Comparison of ENCODE assay signal across 8 cellular contexts in genomic region chr18:75070625-75071483, GRCh38.
A peak's percentile ranks its signal among the peaks of the same experiment; 100 is the strongest.
DNase-seq lines count a peak whose midpoint lies in the region; ATAC-seq and FAIRE-seq lines count a peak whose summit lies in the region.

No MANE protein-coding gene starts in this region.

- FAIRE-seq in GM18507 (lab: Jason Lieb, UNC) = peak; percentile 91

- no peaks in the 10 kb centered on the region for H3K9me3 ChIP-seq in mononuclear cell (ENCODE audit: low read depth, low read length)

- DNase-seq in GM18507 (ENCODE audit: extremely low spot score, insufficient read length, low read depth) (peak; percentile 36), NCI-H2107 (lab: John Stamatoyannopoulos, UW) (peak; percentile 70), dedifferentiated amniotic fluid mesenchymal stem cell (ENCODE audit: extremely low spot score) (peak; percentile 57), superior temporal gyrus (ENCODE audit: extremely low spot score) (no peak)
- peak; percentile 29 to 44 for DNase-seq in activated CD4-positive, alpha-beta T cell treated with anti-CD3 and anti-CD28 coated beads for 24 hours (ENCODE audit: low read depth in 2 of 2)
- DNase-seq in stimulated activated CD8-positive, alpha-beta memory T cell treated with anti-CD3 and anti-CD28 coated beads, Interleukin-7, amount 100 ng/mL, for 1 hour (ENCODE audit: low read depth in 2 of 2) = peak; percentile 25 to 37

- H3K4me1 ChIP-seq in mononuclear cell (ENCODE audit: insufficient read depth, low read length) = peaks cover 33% of the 10 kb centered on the region

- H3K4me3 ChIP-seq in mononuclear cell (ENCODE audit: low read length) = peak overlapping the region; percentile 20

- no peaks in the 10 kb centered on the region for H3K27me3 ChIP-seq in mononuclear cell (ENCODE audit: insufficient read depth, low read length)

- peak; percentile 78 for ATAC-seq in HG02885 (IDR thresholded peaks at IDR 0.05; ENCODE audit: poor library complexity, unreplicated experiment)
